ENCODE assay signal across 8 cellular contexts in the genomic region with DNA sequence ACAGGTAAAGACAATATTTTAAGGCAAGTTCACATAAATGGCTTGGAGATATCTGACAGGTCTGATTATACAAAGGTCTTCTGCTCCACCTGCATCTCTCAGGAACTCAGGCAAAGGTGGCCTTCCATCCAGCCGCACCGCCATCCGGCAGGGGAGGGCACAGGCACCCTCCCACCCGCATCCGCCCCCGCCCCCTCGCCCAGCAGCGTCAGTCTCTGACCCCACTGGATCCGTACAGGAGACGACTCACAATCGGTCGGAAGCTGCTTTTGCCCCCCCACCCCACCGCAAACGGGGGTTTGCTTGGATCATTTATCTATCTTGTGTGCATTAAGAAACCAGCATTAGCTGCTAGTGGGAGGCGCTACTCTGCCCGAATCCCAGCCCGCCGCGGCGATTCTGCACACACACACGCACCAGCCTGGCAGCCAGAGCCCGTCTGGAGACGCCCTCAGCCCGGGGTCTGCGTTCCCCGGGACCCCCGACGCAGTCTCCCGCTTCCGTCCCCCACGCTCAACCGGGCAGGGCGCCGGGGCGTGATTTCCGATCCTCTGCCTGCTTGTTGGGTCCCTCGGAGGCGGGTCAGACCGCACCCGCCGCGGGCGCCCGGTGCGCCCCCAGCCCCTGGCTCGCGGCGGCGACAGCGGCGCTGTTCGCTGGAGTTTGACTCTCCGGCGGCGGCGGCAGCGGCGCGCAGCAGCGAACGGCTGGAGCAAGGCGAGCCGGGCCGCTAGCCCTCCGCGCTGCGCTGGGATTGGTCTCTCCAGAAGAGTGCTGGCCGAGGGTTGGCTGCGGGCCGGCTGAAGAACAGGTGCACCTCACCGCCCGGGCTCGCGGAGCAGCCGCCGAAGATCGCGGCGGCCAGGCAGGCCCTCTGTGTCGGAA. TPM values are rescaled to one million over a fixed set of nuclear protein-coding genes. Genes with fewer than 3 reads are reported as not detected.
DNase-seq lines count a peak whose midpoint lies in the region; ATAC-seq and TF ChIP-seq lines count a peak whose summit lies in the region.

No MANE protein-coding gene starts in this region.

- H3K4me3 Mint-ChIP-seq in nephron: peak overlapping the region; percentile 55 to 83 (median 79)

- WGBS in esophagus, 2 donors: 1 to 2% methylated on average over 80 of the region's 80 CpGs

- no peaks in the 10 kb centered on the region for H3K36me3 ChIP-seq in esophagus (ENCODE audit: control insufficient read depth in 2 of 2, insufficient read depth in 2 of 2, low read length in 1 of 2)
- H3K36me3 ChIP-seq in effector memory CD4-positive, alpha-beta T cell (ENCODE audit: control insufficient read depth, insufficient read depth, low read length): no peaks in the 10 kb centered on the region

- H3K4me1 Mint-ChIP-seq in nephron: peaks cover 10% of the 10 kb centered on the region

- peaks cover 9 to 10% of the 10 kb centered on the region in 2 donors for H3K4me1 ChIP-seq in esophagus (ENCODE audit: control insufficient read depth in 2 of 2, insufficient read depth in 2 of 2, low read length in 1 of 2)
- no peaks in the 10 kb centered on the region for H3K4me1 ChIP-seq in effector memory CD4-positive, alpha-beta T cell (ENCODE audit: control insufficient read depth, insufficient read depth, low read length, poor library complexity, severe bottlenecking)

- H3K27ac ChIP-seq in esophagus (ENCODE audit: low read depth in 2 of 2, low read length in 1 of 2): no peak overlapping the region
- H3K27ac ChIP-seq in effector memory CD4-positive, alpha-beta T cell (ENCODE audit: insufficient read depth, low read length, poor library complexity, severe bottlenecking): no peak overlapping the region

- peak; percentile 47 for DNase-seq in NCI-H69 (lab: John Stamatoyannopoulos, UW)
- DNase-seq in GM10266 (ENCODE audit: extremely low spot score): no peak
- DNase-seq in effector memory CD4-positive, alpha-beta T cell: no peak
- DNase-seq in globus pallidus (ENCODE audit: low spot score): no peak

- H3K4me3 ChIP-seq in esophagus (ENCODE audit: low read depth in 1 of 2, low read length in 2 of 2): peak overlapping the region; percentile 7 to 44
- no peak overlapping the region for H3K4me3 ChIP-seq in effector memory CD4-positive, alpha-beta T cell (ENCODE audit: insufficient read depth, low read depth, low read length, poor library complexity, severe bottlenecking)

- peaks cover 6 to 24% of the 10 kb centered on the region in 2 donors for H3K27me3 ChIP-seq in esophagus (ENCODE audit: control insufficient read depth in 1 of 2, insufficient read depth in 2 of 2, low read length in 2 of 2)
- H3K27me3 ChIP-seq in effector memory CD4-positive, alpha-beta T cell (replicated peaks; ENCODE audit: control insufficient read depth, insufficient read depth, low read length, poor library complexity, severe bottlenecking): peaks cover 10% of the 10 kb centered on the region

- no peak overlapping the region for H3K27ac Mint-ChIP-seq in nephron

- peaks cover 4 to 5% of the 10 kb centered on the region in 2 donors for H3K9me3 ChIP-seq in esophagus (ENCODE audit: control insufficient read depth in 2 of 2, insufficient read depth in 1 of 2, low read depth in 1 of 2, low read length in 1 of 2)
- no peaks in the 10 kb centered on the region for H3K9me3 ChIP-seq in effector memory CD4-positive, alpha-beta T cell (ENCODE audit: control insufficient read depth, low read length)

- TF ChIP-seq CTCF in nephron (IDR thresholded peaks at IDR 0.05; ENCODE audit: unreplicated experiment in 3 of 3) (no peak), GM10266 (IDR thresholded peaks at IDR 0.05; ENCODE audit: control insufficient read depth, insufficient read depth, low read depth, missing control alignments) (no peak)

- ATAC-seq in GM19397 (IDR thresholded peaks at IDR 0.05; ENCODE audit: unreplicated experiment) (peak; percentile 45), HG02970 (IDR thresholded peaks at IDR 0.05; ENCODE audit: low FRiP score, unreplicated experiment) (no peak)

- peaks cover 72% of the 10 kb centered on the region for H3K27me3 Mint-ChIP-seq in nephron (ENCODE audit: low read depth)

- H3K9me3 Mint-ChIP-seq in nephron: no peaks in the 10 kb centered on the region

- no peaks in the 10 kb centered on the region for H3K36me3 Mint-ChIP-seq in nephron (ENCODE audit: low read depth)

RNA-seq across cellular contexts. Expression of gene NRG3, which starts 0.8 kb away (rescaled TPM):
- under 1 TPM; 0.01 to 0.04 TPM for polyA plus RNA-seq in esophagus
